Comparison of ENCODE assay signal across 1 cellular context in genomic region chr16:27427538-27427937, GRCh38.
TF ChIP-seq lines count a peak whose summit lies in the region.

No MANE protein-coding gene starts in this region.

TF ChIP-seq in K562, 482 proteins besides CTCF, POLR2A, EP300 and RAD21 (continued from another document):
- TF ChIP-seq FOXM1 (IDR thresholded peaks at IDR 0.05; ENCODE audit: low read depth), result no peak
- no peak for TF ChIP-seq FOXM1 (CRISPR knock-in tag; IDR thresholded peaks at IDR 0.05; ENCODE audit: low read depth)
- no peak for TF ChIP-seq POLR3G (IDR thresholded peaks at IDR 0.05; ENCODE audit: extremely low read depth, insufficient read length, insufficient replicate concordance)
- no peak for TF ChIP-seq CXXC5 (CRISPR knock-in tag; IDR thresholded peaks at IDR 0.05)
- no peak for TF ChIP-seq ZNF75A (CRISPR knock-in tag; IDR thresholded peaks at IDR 0.05)
- TF ChIP-seq GTF2A2 (tag; IDR thresholded peaks at IDR 0.05), result no peak
- no peak for TF ChIP-seq PCBP1 (IDR thresholded peaks at IDR 0.05; ENCODE audit: low read depth, low read length, poor library complexity, severe bottlenecking)
TF ChIP-seq in K562: peak in this region for 0.
